Comparison of ENCODE assay signal across 8 cellular contexts in the genomic region with DNA sequence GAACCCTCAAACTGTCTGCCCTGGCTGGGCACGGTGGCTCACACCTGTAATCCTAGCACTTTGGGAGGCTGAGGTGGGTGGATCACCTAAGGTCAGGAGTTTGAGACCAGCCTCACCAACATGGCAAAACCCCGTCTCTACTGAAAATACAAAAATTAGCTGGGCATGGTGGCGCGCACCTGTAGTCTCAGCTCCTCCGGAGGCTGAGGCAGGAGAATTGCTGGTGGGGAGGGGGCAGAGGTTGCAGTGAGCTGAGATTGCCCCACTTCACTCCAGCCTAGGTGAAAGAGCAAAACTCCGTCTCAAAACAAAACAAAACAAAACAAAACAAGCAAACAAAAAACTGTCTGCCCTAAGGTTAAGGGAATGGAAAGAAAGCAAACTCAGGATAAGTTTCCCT.
DNase-seq lines count a peak whose midpoint lies in the region; ATAC-seq, FAIRE-seq and TF ChIP-seq lines count a peak whose summit lies in the region.
"Not testable (repeated sequence)": the region's sequence is repeated elsewhere in the genome, so short reads cannot be mapped to it uniquely, and the experiment has no call there.

No MANE protein-coding gene starts in this region.

- ATAC-seq in GM18517 (IDR thresholded peaks at IDR 0.05; ENCODE audit: unreplicated experiment): peak; percentile 0
- ATAC-seq in activated T-cell treated with anti-CD3 and anti-CD28 coated beads, Interleukin-2, amount 50 U/mL, for 72 hours (replicated peaks in 1 of 2): peak in 1 of 2 donors; percentile 20
- not testable (repeated sequence) for ATAC-seq in naive B cell (ENCODE audit: low read depth in 2 of 2)
- ATAC-seq in stimulated activated naive CD8-positive, alpha-beta T cell treated with anti-CD3 and anti-CD28 coated beads, Interleukin-15, amount 100 ng/mL, for 72 hours: peak; percentile 0

- peaks cover 22% of the 10 kb centered on the region for H3F3A ChIP-seq in MM.1S (ENCODE audit: insufficient read depth, low read length)

- not testable (repeated sequence) for H4K20me1 ChIP-seq in BLaER1; MM.1S (ENCODE audit: insufficient read depth, low read length); astrocyte (ENCODE audit: insufficient read depth, low read length)

- not testable (repeated sequence) for H3K27me3 Mint-ChIP-seq in T-helper 2 cell treated with Interferon-gamma antibody and Interleukin-4, amounts not matched to agents 5 μg/mL and 100 μg/mL, for 36 hours (ENCODE audit: low read depth); astrocyte (ENCODE audit: low read depth, unreplicated experiment); naive B cell; stimulated activated naive CD8-positive, alpha-beta T cell treated with anti-CD3 and anti-CD28 coated beads, Interleukin-15, amount 100 ng/mL, for 72 hours
- peaks cover 23% of the 10 kb centered on the region for H3K27me3 Mint-ChIP-seq in activated T-cell treated with anti-CD3 and anti-CD28 coated beads, Interleukin-2, amount 50 U/mL, for 72 hours (ENCODE audit: low read depth)

- peaks cover 13% of the 10 kb centered on the region for H3K9me3 Mint-ChIP-seq in T-helper 2 cell treated with Interferon-gamma antibody and Interleukin-4, amounts not matched to agents 5 μg/mL and 100 μg/mL, for 36 hours
- peaks cover 12 to 13% of the 10 kb centered on the region in 2 donors for H3K9me3 Mint-ChIP-seq in activated T-cell treated with anti-CD3 and anti-CD28 coated beads, Interleukin-2, amount 50 U/mL, for 72 hours
- not testable (repeated sequence) for H3K9me3 Mint-ChIP-seq in astrocyte (ENCODE audit: unreplicated experiment); naive B cell
- peaks cover 29 to 41% of the 10 kb centered on the region in 2 donors for H3K9me3 Mint-ChIP-seq in stimulated activated naive CD8-positive, alpha-beta T cell treated with anti-CD3 and anti-CD28 coated beads, Interleukin-15, amount 100 ng/mL, for 72 hours

- peak overlapping the region; percentile 66 for H3K9ac ChIP-seq in BLaER1
- H3K9ac ChIP-seq in MM.1S (ENCODE audit: low read length): peak overlapping the region; percentile 64
- not testable (repeated sequence) for H3K9ac ChIP-seq in astrocyte (ENCODE audit: low read length)

- H3K4me3 ChIP-seq in BLaER1 (peak overlapping the region; percentile 23), MM.1S (ENCODE audit: low read length) (peak overlapping the region; percentile 17)
- not testable (repeated sequence) for H3K4me3 ChIP-seq in astrocyte (ENCODE audit: insufficient read depth, low read depth, low read length)

- peak overlapping the region; percentile 73 for H3K4me3 Mint-ChIP-seq in T-helper 2 cell treated with Interferon-gamma antibody and Interleukin-4, amounts not matched to agents 5 μg/mL and 100 μg/mL, for 36 hours
- peak overlapping the region; percentile 75 to 84 for H3K4me3 Mint-ChIP-seq in activated T-cell treated with anti-CD3 and anti-CD28 coated beads, Interleukin-2, amount 50 U/mL, for 72 hours
- H3K4me3 Mint-ChIP-seq in astrocyte (ENCODE audit: unreplicated experiment): not testable (repeated sequence)
- H3K4me3 Mint-ChIP-seq in naive B cell: peak overlapping the region; percentile 55 to 87 (median 76)
- H3K4me3 Mint-ChIP-seq in stimulated activated naive CD8-positive, alpha-beta T cell treated with anti-CD3 and anti-CD28 coated beads, Interleukin-15, amount 100 ng/mL, for 72 hours: peak overlapping the region; percentile 59 to 66

- DNase-seq in MM.1S; T-helper 2 cell treated with Interferon-gamma antibody and Interleukin-4, amounts not matched to agents 5 μg/mL and 100 μg/mL, for 36 hours (ENCODE audit: low spot score); activated T-cell treated with anti-CD3 and anti-CD28 coated beads, Interleukin-2, amount 50 U/mL, for 72 hours; astrocyte (ENCODE audit: low read depth); naive B cell; stimulated activated naive CD8-positive, alpha-beta T cell treated with anti-CD3 and anti-CD28 coated beads, Interleukin-15, amount 100 ng/mL, for 72 hours: not testable (repeated sequence)

- H3K4me2 ChIP-seq in BLaER1 (peak overlapping the region; percentile 81), MM.1S (ENCODE audit: low read depth, low read length) (peak overlapping the region; percentile 42), astrocyte (ENCODE audit: low read length) (peak overlapping the region; percentile 58)

- H3K9me3 ChIP-seq in BLaER1: peaks cover 26% of the 10 kb centered on the region
- H3K9me3 ChIP-seq in MM.1S (replicated peaks; ENCODE audit: insufficient read depth, low read length); astrocyte (ENCODE audit: insufficient read depth, low read depth, low read length): not testable (repeated sequence)

- not testable (repeated sequence) for FAIRE-seq in astrocyte (lab: Jason Lieb, UNC)

- H3K36me3 Mint-ChIP-seq in T-helper 2 cell treated with Interferon-gamma antibody and Interleukin-4, amounts not matched to agents 5 μg/mL and 100 μg/mL, for 36 hours (ENCODE audit: low read depth): peaks cover 16% of the 10 kb centered on the region
- peaks cover 20 to 33% of the 10 kb centered on the region in 2 donors for H3K36me3 Mint-ChIP-seq in activated T-cell treated with anti-CD3 and anti-CD28 coated beads, Interleukin-2, amount 50 U/mL, for 72 hours (ENCODE audit: insufficient read depth in 2 of 2)
- not testable (repeated sequence) for H3K36me3 Mint-ChIP-seq in astrocyte (ENCODE audit: low read depth, unreplicated experiment); naive B cell

- H3K4me1 Mint-ChIP-seq in T-helper 2 cell treated with Interferon-gamma antibody and Interleukin-4, amounts not matched to agents 5 μg/mL and 100 μg/mL, for 36 hours (ENCODE audit: low read depth): peaks cover 66% of the 10 kb centered on the region
- H3K4me1 Mint-ChIP-seq in activated T-cell treated with anti-CD3 and anti-CD28 coated beads, Interleukin-2, amount 50 U/mL, for 72 hours (ENCODE audit: low read depth): peaks cover 95% of the 10 kb centered on the region
- H3K4me1 Mint-ChIP-seq in astrocyte (ENCODE audit: low read depth, unreplicated experiment): peaks cover 17% of the 10 kb centered on the region
- peaks cover 84 to 94% (median 93%) of the 10 kb centered on the region in 3 donors for H3K4me1 Mint-ChIP-seq in naive B cell
- H3K4me1 Mint-ChIP-seq in stimulated activated naive CD8-positive, alpha-beta T cell treated with anti-CD3 and anti-CD28 coated beads, Interleukin-15, amount 100 ng/mL, for 72 hours: peaks cover 91% of the 10 kb centered on the region

- H3K9me2 ChIP-seq in MM.1S (replicated peaks; ENCODE audit: insufficient read depth, low read length): not testable (repeated sequence)

- not testable (repeated sequence) for H3K79me2 ChIP-seq in MM.1S (ENCODE audit: low read length); astrocyte (ENCODE audit: insufficient read depth, low read length)

- not testable (repeated sequence) for H3K27me3 ChIP-seq in BLaER1; MM.1S (replicated peaks; ENCODE audit: insufficient read depth, low read length); astrocyte (ENCODE audit: insufficient read depth, low read length)

- H3K4me1 ChIP-seq in BLaER1 (peaks cover 84% of the 10 kb centered on the region), MM.1S (ENCODE audit: low read length) (peaks cover 42% of the 10 kb centered on the region)
- not testable (repeated sequence) for H3K4me1 ChIP-seq in astrocyte (ENCODE audit: insufficient read depth, low read length)

- H3K36me3 ChIP-seq in BLaER1; MM.1S (replicated peaks; ENCODE audit: insufficient read depth, low read length); astrocyte (ENCODE audit: insufficient read depth, low read length): not testable (repeated sequence)

- TF ChIP-seq CTCF in MM.1S (IDR thresholded peaks at IDR 0.05; ENCODE audit: low read length); astrocyte (IDR thresholded peaks at IDR 0.05; ENCODE audit: insufficient read depth, low read depth, low read length): not testable (repeated sequence)

- H2AFZ ChIP-seq in MM.1S (ENCODE audit: low read length); astrocyte (ENCODE audit: low read depth, low read length): not testable (repeated sequence)

- peak overlapping the region; percentile 89 for H3K27ac ChIP-seq in BLaER1
- H3K27ac ChIP-seq in MM.1S (ENCODE audit: low read length): peak overlapping the region; percentile 83
- H3K27ac ChIP-seq in astrocyte (ENCODE audit: low read depth, low read length): not testable (repeated sequence)

- peak overlapping the region; percentile 94 for H3K27ac Mint-ChIP-seq in T-helper 2 cell treated with Interferon-gamma antibody and Interleukin-4, amounts not matched to agents 5 μg/mL and 100 μg/mL, for 36 hours
- peak overlapping the region; percentile 88 for H3K27ac Mint-ChIP-seq in activated T-cell treated with anti-CD3 and anti-CD28 coated beads, Interleukin-2, amount 50 U/mL, for 72 hours
- not testable (repeated sequence) for H3K27ac Mint-ChIP-seq in astrocyte (ENCODE audit: unreplicated experiment)
- peak overlapping the region; percentile 91 to 95 (median 94) for H3K27ac Mint-ChIP-seq in naive B cell
- peak overlapping the region; percentile 94 for H3K27ac Mint-ChIP-seq in stimulated activated naive CD8-positive, alpha-beta T cell treated with anti-CD3 and anti-CD28 coated beads, Interleukin-15, amount 100 ng/mL, for 72 hours
